Comparison of ENCODE assay signal across 8 cellular contexts in the genomic region with DNA sequence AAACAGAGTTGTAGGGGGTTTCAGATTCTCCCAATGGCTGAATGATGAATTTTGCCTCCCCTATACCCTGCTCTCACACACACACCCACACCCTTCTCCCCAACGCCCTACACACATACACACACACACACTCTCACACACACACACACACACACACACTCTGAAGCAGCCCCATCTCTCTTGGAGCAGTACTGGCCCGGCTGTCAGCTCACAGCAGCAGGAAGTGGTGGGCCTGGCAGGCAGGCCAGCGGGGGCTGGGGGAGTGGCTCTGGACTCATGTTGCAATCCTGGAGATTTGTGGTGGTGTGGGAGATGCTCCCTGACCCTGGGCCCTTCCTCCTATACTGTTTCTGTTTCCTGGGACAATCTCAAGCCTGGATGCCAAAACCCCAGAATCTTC. TPM values are rescaled to one million over a fixed set of nuclear protein-coding genes. Genes with fewer than 3 reads are reported as not detected.
DNase-seq lines count a peak whose midpoint lies in the region; ATAC-seq, FAIRE-seq and TF ChIP-seq lines count a peak whose summit lies in the region.

No MANE protein-coding gene starts in this region.

- CTCF ChIA-PET in HepG2 (lab: Yijun Ruan, JAX; ENCODE audit: low intra/inter-chr PET ratio, low total read pairs): no interaction called here

- peaks cover 49% of the 10 kb centered on the region for H3K4me1 ChIP-seq in HepG2 (ENCODE audit: insufficient read depth, low read length)
- H3K4me1 ChIP-seq in foreskin keratinocyte: peaks cover 12% of the 10 kb centered on the region

- peaks cover 48% of the 10 kb centered on the region for H3K36me3 Mint-ChIP-seq in activated T-helper 1 cell treated with anti-CD3 and anti-CD28 coated beads, Interleukin-12 subunit alpha, Interleukin-12 subunit beta, Interleukin-2, Interleukin-4 antibody, amounts not matched to agents 30 ng/mL and 10 ng/mL and 1 ng/mL, durations not matched to agents 14 hours and 24 hours and 36 hours (ENCODE audit: low read depth)

- no peaks in the 10 kb centered on the region for H3K79me2 ChIP-seq in HepG2 (ENCODE audit: insufficient read depth, low read length)

- H3K27ac ChIP-seq in HepG2 (ENCODE audit: extremely low read length, insufficient read depth, low read length): no peak overlapping the region
- no peak overlapping the region for H3K27ac ChIP-seq in foreskin keratinocyte

- DNase-seq in AG10803 (ENCODE audit: low read depth): peak; percentile 81
- peak; percentile 65 for DNase-seq in HuH-7 (ENCODE audit: low spot score)
- peak; percentile 24 for DNase-seq in activated T-helper 1 cell treated with anti-CD3 and anti-CD28 coated beads, Interleukin-12 subunit alpha, Interleukin-12 subunit beta, Interleukin-2, Interleukin-4 antibody, amounts not matched to agents 30 ng/mL and 10 ng/mL and 1 ng/mL, durations not matched to agents 14 hours and 24 hours and 36 hours (ENCODE audit: low spot score)
- peak; percentile 31 for DNase-seq in HepG2 (ENCODE audit: low spot score)
- DNase-seq in foreskin keratinocyte: no peak
- no peak for DNase-seq in RKO (ENCODE audit: low spot score)
- DNase-seq in NCI-H774 (lab: John Stamatoyannopoulos, UW): no peak

- 16% methylated on average over 3 of the region's 3 CpGs for whole genome bisulfite sequencing in HepG2 (ENCODE audit: low lambda C conversion rate)

- H3K36me3 ChIP-seq in HepG2 (replicated peaks in 1 of 2; ENCODE audit: control insufficient read depth in 1 of 2, insufficient read depth in 2 of 2, low read length in 2 of 2): peaks cover 7 to 10% of the 10 kb centered on the region in 2 experiments; a peak in 3 of 5 replicates

- H3K4me3 Mint-ChIP-seq in activated T-helper 1 cell treated with anti-CD3 and anti-CD28 coated beads, Interleukin-12 subunit alpha, Interleukin-12 subunit beta, Interleukin-2, Interleukin-4 antibody, amounts not matched to agents 30 ng/mL and 10 ng/mL and 1 ng/mL, durations not matched to agents 14 hours and 24 hours and 36 hours: peak overlapping the region; percentile 98

- FAIRE-seq in HepG2 (lab: Jason Lieb, UNC): peak; percentile 53

- no peaks in the 10 kb centered on the region for H3K27me3 Mint-ChIP-seq in activated T-helper 1 cell treated with anti-CD3 and anti-CD28 coated beads, Interleukin-12 subunit alpha, Interleukin-12 subunit beta, Interleukin-2, Interleukin-4 antibody, amounts not matched to agents 30 ng/mL and 10 ng/mL and 1 ng/mL, durations not matched to agents 14 hours and 24 hours and 36 hours (ENCODE audit: insufficient read depth)

- no peak overlapping the region for H2AFZ ChIP-seq in HepG2 (ENCODE audit: low read length)

- in situ Hi-C loops in HepG2 (cut with HindIII; ENCODE audit: extremely low pct_ligation_motif_present, low pct_unique_long_range_greater_than_20kb): no loop called here

- H3K27me3 ChIP-seq in HepG2 (ENCODE audit: control insufficient read depth in 1 of 2, insufficient read depth in 2 of 2, low read length in 2 of 2): no peaks in the 10 kb centered on the region
- H3K27me3 ChIP-seq in foreskin keratinocyte: no peaks in the 10 kb centered on the region

- ATAC-seq in HepG2 (peak; percentile 12), foreskin keratinocyte (no peak), HG03521 (IDR thresholded peaks at IDR 0.05; ENCODE audit: unreplicated experiment) (no peak)

- H3K4me1 Mint-ChIP-seq in activated T-helper 1 cell treated with anti-CD3 and anti-CD28 coated beads, Interleukin-12 subunit alpha, Interleukin-12 subunit beta, Interleukin-2, Interleukin-4 antibody, amounts not matched to agents 30 ng/mL and 10 ng/mL and 1 ng/mL, durations not matched to agents 14 hours and 24 hours and 36 hours (ENCODE audit: low read depth): peaks cover 84% of the 10 kb centered on the region

- H3K4me2 ChIP-seq in HepG2 (ENCODE audit: low read depth, low read length): peak overlapping the region; percentile 1; the same call in 1 of the 2 replicates

- TF ChIP-seq POLR2A in HepG2 (IDR thresholded peaks at IDR 0.05; ENCODE audit: insufficient read depth in 1 of 2, low read depth in 2 of 2, low read length in 2 of 2): no peak

- no peaks in the 10 kb centered on the region for H4K20me1 ChIP-seq in HepG2 (ENCODE audit: insufficient read depth, low read length)

- POLR2A ChIA-PET in HepG2 (lab: Yijun Ruan, JAX): no interaction called here

- H3K27ac Mint-ChIP-seq in activated T-helper 1 cell treated with anti-CD3 and anti-CD28 coated beads, Interleukin-12 subunit alpha, Interleukin-12 subunit beta, Interleukin-2, Interleukin-4 antibody, amounts not matched to agents 30 ng/mL and 10 ng/mL and 1 ng/mL, durations not matched to agents 14 hours and 24 hours and 36 hours: peak overlapping the region; percentile 94

- no peaks in the 10 kb centered on the region for H3K9me3 ChIP-seq in HepG2 (ENCODE audit: low read length)

- H3K9ac ChIP-seq in HepG2 (ENCODE audit: insufficient read depth, low read depth, low read length): peak overlapping the region; percentile 2; the same call in 1 of the 2 replicates

- TF ChIP-seq EP300 in HepG2 (IDR thresholded peaks at IDR 0.05; ENCODE audit: low read depth in 2 of 2, low read length in 2 of 2) (no peak), HepG2 (CRISPR knock-in tag; IDR thresholded peaks at IDR 0.05; ENCODE audit: borderline replicate concordance) (no peak)

- H3K4me3 ChIP-seq in AG10803 (ENCODE audit: low read length) (no peak overlapping the region), HepG2 (replicated peaks in 1 of 3; ENCODE audit: insufficient read depth in 1 of 3, low read depth in 2 of 3, low read length in 3 of 3) (no peak overlapping the region)

- no TSS peak for BruUV-seq in HepG2 (replicated peaks; lab: Mats Ljungman, UMichigan)

- intact Hi-C loops in activated T-helper 1 cell treated with anti-CD3 and anti-CD28 coated beads, Interleukin-12 subunit alpha, Interleukin-12 subunit beta, Interleukin-2, Interleukin-4 antibody, amounts not matched to agents 30 ng/mL and 10 ng/mL and 1 ng/mL, durations not matched to agents 14 hours and 24 hours and 36 hours (cut with micrococcal nuclease): loop anchor here (10.0 kb wide), 1 partner anchor 452 kb away; the partner anchor contains the start of gene FCMR
- intact Hi-C loops in HepG2 (cut with micrococcal nuclease; ENCODE audit: unreplicated experiment): no loop called here

- no peaks in the 10 kb centered on the region for H3K9me3 Mint-ChIP-seq in activated T-helper 1 cell treated with anti-CD3 and anti-CD28 coated beads, Interleukin-12 subunit alpha, Interleukin-12 subunit beta, Interleukin-2, Interleukin-4 antibody, amounts not matched to agents 30 ng/mL and 10 ng/mL and 1 ng/mL, durations not matched to agents 14 hours and 24 hours and 36 hours

- TF ChIP-seq CTCF in AG10803 (conservative IDR thresholded peaks at IDR 0.05; ENCODE audit: low read length) (no peak), HepG2 (CRISPR knock-in tag; IDR thresholded peaks at IDR 0.05) (no peak; the same call in 1 of the 2 replicates), foreskin keratinocyte (conservative IDR thresholded peaks at IDR 0.05) (no peak)

- TF ChIP-seq RAD21 in HepG2 (CRISPR knock-in tag; IDR thresholded peaks at IDR 0.05): no peak

RNA-seq across cellular contexts. Expression of gene IKBKE, which starts 2.2 kb away (rescaled TPM):
- total RNA-seq in activated T-helper 1 cell treated with anti-CD3 and anti-CD28 coated beads, Interleukin-12 subunit alpha, Interleukin-12 subunit beta, Interleukin-2, Interleukin-4 antibody, amounts not matched to agents 30 ng/mL and 10 ng/mL and 1 ng/mL, durations not matched to agents 14 hours and 24 hours and 36 hours: 59.8 and 64.9 TPM in 2 replicates
- total RNA-seq in HepG2 (2016; rRNA removed; fragmentation: Illumina TruSeq; extraction: Trizol): 4.0 and 5.8 TPM in 2 replicates
- total RNA-seq in HepG2 (2016; cell fraction: cytosol; rRNA removed; fragmentation: Illumina TruSeq; extraction: Trizol; ENCODE audit: low read depth): 1.5 and 1.8 TPM in 2 replicates
- 4.8 and 5.0 TPM in 2 replicates for total RNA-seq in HepG2 (2016; cell fraction: insoluble cytoplasmic fraction; rRNA removed; fragmentation: Illumina TruSeq; extraction: Trizol)
- 3.2 and 5.3 TPM in 2 replicates for total RNA-seq in HepG2 (2016; cell fraction: membrane; rRNA removed; fragmentation: Illumina TruSeq; extraction: Trizol)
- 4.7 and 6.1 TPM in 2 replicates for total RNA-seq in HepG2 (2016; cell fraction: nucleus; rRNA removed; fragmentation: Illumina TruSeq; extraction: Trizol)
- polyA plus RNA-seq in HepG2 (2011; rRNA removed): 3.7 and 4.5 TPM in 2 replicates
- 2.1 and 3.7 TPM in 2 replicates for polyA plus RNA-seq in HepG2 (2011; cell fraction: cytosol; rRNA removed)
- 11.0 and 15.9 TPM in 2 replicates for polyA plus RNA-seq in HepG2 (2011; cell fraction: nucleus; rRNA removed)
- 0.95 and 1.4 TPM in 2 replicates for polyA plus RNA-seq in HepG2 (2012)
- 2.2 and 2.8 TPM in 2 replicates for polyA plus RNA-seq in HepG2 (2016; cell fraction: cytosol; fragmentation: Illumina TruSeq; extraction: Trizol; ENCODE audit: low read depth)
- polyA plus RNA-seq in HepG2 (2016; cell fraction: insoluble cytoplasmic fraction; fragmentation: Illumina TruSeq; extraction: Trizol; ENCODE audit: low read depth): 3.9 and 4.3 TPM in 2 replicates
- polyA plus RNA-seq in HepG2 (2016; cell fraction: membrane; fragmentation: Illumina TruSeq; extraction: Trizol; ENCODE audit: low read depth): 1.9 and 2.6 TPM in 2 replicates
- polyA plus RNA-seq in HepG2 (2016; cell fraction: nucleus; fragmentation: Illumina TruSeq; extraction: Trizol; ENCODE audit: insufficient read depth, low read depth): 7.2 and 7.3 TPM in 2 replicates
- polyA minus RNA-seq in HepG2 (2011; rRNA and poly(A)+ RNA removed; ENCODE audit: low replicate concordance): 8.9 and 22.1 TPM in 2 replicates
- 1.3 and 2.0 TPM in 2 replicates for polyA minus RNA-seq in HepG2 (2011; cell fraction: cytosol; rRNA and poly(A)+ RNA removed)
- 7.3 and 8.9 TPM in 2 replicates for polyA minus RNA-seq in HepG2 (2011; cell fraction: nucleus; rRNA and poly(A)+ RNA removed)
- total RNA-seq in foreskin keratinocyte: 14.2 and 15.1 TPM in 2 replicates
- 10.0 and 10.8 TPM in 2 replicates for polyA plus RNA-seq in foreskin keratinocyte

RNA-seq across cellular contexts. Expression of gene RASSF5, which starts 34.9 kb away (rescaled TPM):
- 220 and 221 TPM in 2 replicates for total RNA-seq in activated T-helper 1 cell treated with anti-CD3 and anti-CD28 coated beads, Interleukin-12 subunit alpha, Interleukin-12 subunit beta, Interleukin-2, Interleukin-4 antibody, amounts not matched to agents 30 ng/mL and 10 ng/mL and 1 ng/mL, durations not matched to agents 14 hours and 24 hours and 36 hours
- total RNA-seq in HepG2 (2016; rRNA removed; fragmentation: Illumina TruSeq; extraction: Trizol) (0.18 and 0.49 TPM in 2 replicates), foreskin keratinocyte (2.4 and 2.8 TPM in 2 replicates)
- total RNA-seq in HepG2 (2016; cell fraction: cytosol; rRNA removed; fragmentation: Illumina TruSeq; extraction: Trizol; ENCODE audit: low read depth): 0.09 TPM in 1 of 2 replicates, not detected in the other
- total RNA-seq in HepG2 (2016; cell fraction: insoluble cytoplasmic fraction; rRNA removed; fragmentation: Illumina TruSeq; extraction: Trizol): 0.24 and 0.36 TPM in 2 replicates
- 0.14 and 0.19 TPM in 2 replicates for total RNA-seq in HepG2 (2016; cell fraction: membrane; rRNA removed; fragmentation: Illumina TruSeq; extraction: Trizol)
- 0.22 and 0.47 TPM in 2 replicates for total RNA-seq in HepG2 (2016; cell fraction: nucleus; rRNA removed; fragmentation: Illumina TruSeq; extraction: Trizol)
- polyA plus RNA-seq in HepG2 (2011; rRNA removed) (0.40 and 0.50 TPM in 2 replicates), foreskin keratinocyte (1.4 and 1.8 TPM in 2 replicates)
- polyA plus RNA-seq in HepG2 (2011; cell fraction: cytosol; rRNA removed): 0.27 and 0.47 TPM in 2 replicates
- 0.58 and 0.66 TPM in 2 replicates for polyA plus RNA-seq in HepG2 (2011; cell fraction: nucleus; rRNA removed)
- 0.76 and 2.1 TPM in 2 replicates for polyA plus RNA-seq in HepG2 (2012)
- polyA plus RNA-seq in HepG2 (2016; cell fraction: cytosol; fragmentation: Illumina TruSeq; extraction: Trizol; ENCODE audit: low read depth): 0.03 and 0.06 TPM in 2 replicates
- 0.21 and 0.29 TPM in 2 replicates for polyA plus RNA-seq in HepG2 (2016; cell fraction: insoluble cytoplasmic fraction; fragmentation: Illumina TruSeq; extraction: Trizol; ENCODE audit: low read depth)
- polyA plus RNA-seq in HepG2 (2016; cell fraction: membrane; fragmentation: Illumina TruSeq; extraction: Trizol; ENCODE audit: low read depth): 0.09 and 0.11 TPM in 2 replicates
- 0.43 and 0.48 TPM in 2 replicates for polyA plus RNA-seq in HepG2 (2016; cell fraction: nucleus; fragmentation: Illumina TruSeq; extraction: Trizol; ENCODE audit: insufficient read depth, low read depth)
- polyA minus RNA-seq in HepG2 (2011; rRNA and poly(A)+ RNA removed; ENCODE audit: low replicate concordance): 0.30 and 18.0 TPM in 2 replicates
- polyA minus RNA-seq in HepG2 (2011; cell fraction: cytosol; rRNA and poly(A)+ RNA removed): 0.49 and 1.3 TPM in 2 replicates
- 0.26 and 0.50 TPM in 2 replicates for polyA minus RNA-seq in HepG2 (2011; cell fraction: nucleus; rRNA and poly(A)+ RNA removed)

Comparison
In these comparisons a context has a peak if more than half of its experiments do, and no peak if none do; other contexts are left out.
1. DNase-seq: peak in AG10803 (single experiment), HuH-7 (single experiment), activated T-helper 1 cell treated with anti-CD3 and anti-CD28 coated beads, Interleukin-12 subunit alpha, Interleukin-12 subunit beta, Interleukin-2, Interleukin-4 antibody, amounts not matched to agents 30 ng/mL and 10 ng/mL and 1 ng/mL, durations not matched to agents 14 hours and 24 hours and 36 hours (single experiment) and HepG2 (single experiment); none in foreskin keratinocyte (0 of 2), RKO (single experiment) and NCI-H774 (single experiment).
2. RNA of gene RASSF5, which starts 34.9 kb away (total RNA-seq): 220 to 221 TPM in activated T-helper 1 cell treated with anti-CD3 and anti-CD28 coated beads, Interleukin-12 subunit alpha, Interleukin-12 subunit beta, Interleukin-2, Interleukin-4 antibody, amounts not matched to agents 30 ng/mL and 10 ng/mL and 1 ng/mL, durations not matched to agents 14 hours and 24 hours and 36 hours; 2.4 to 2.8 TPM in foreskin keratinocyte and 0.09 to 0.49 TPM in HepG2; every median in the first group is over 10 times any median in the second.